ENCODE assay signal across 9 cellular contexts in genomic region chr6:125952764-125953501, GRCh38. TPM values are rescaled to one million over a fixed set of nuclear protein-coding genes. Genes with fewer than 3 reads are reported as not detected.
DNase-seq lines count a peak whose midpoint lies in the region; ATAC-seq and TF ChIP-seq lines count a peak whose summit lies in the region.
"Had no signal": no experiment of that assay in that cellular context is flagged by ENCODE, and none has a peak within 500 bp of the region (broad histone marks: within the 10 kb centered on the region; RNA-seq: fewer than 3 reads in every experiment).

No MANE protein-coding gene starts in this region.

- H3K27me3 ChIP-seq in AG04450 (ENCODE audit: control insufficient read depth, insufficient read depth, low read length): no peaks in the 10 kb centered on the region
- no peaks in the 10 kb centered on the region for H3K27me3 ChIP-seq in stomach
- H3K27me3 ChIP-seq in vagina: no peaks in the 10 kb centered on the region
- H3K27me3 ChIP-seq: SJSA1 had no signal

- H3K27ac Mint-ChIP-seq in natural killer cell: no peak overlapping the region

- H3K4me1 ChIP-seq in stomach (peaks cover 4 to 16% (median 9%) of the 10 kb centered on the region in 4 donors), vagina (peaks cover 13% of the 10 kb centered on the region)

- H3K4me3 ChIP-seq in AG04450 (ENCODE audit: low read depth, low read length): no peak overlapping the region
- no peak overlapping the region for H3K4me3 ChIP-seq in fibroblast of villous mesenchyme (ENCODE audit: low read depth, low read length)
- H3K4me3 ChIP-seq in stomach: no peak overlapping the region
- no peak overlapping the region for H3K4me3 ChIP-seq in vagina
- H3K4me3 ChIP-seq: SJSA1 had no signal

- POLR2A ChIA-PET in AG04450 (lab: Yijun Ruan, JAX): no interaction called here

- no peaks in the 10 kb centered on the region for H3K9me3 Mint-ChIP-seq in natural killer cell

- H3K9me3 ChIP-seq in AG04450 (ENCODE audit: control insufficient read depth, insufficient read depth, low read length) (peaks cover 8% of the 10 kb centered on the region; the same call in 1 of the 2 replicates), stomach (no peaks in the 10 kb centered on the region), vagina (no peaks in the 10 kb centered on the region)
- H3K9me3 ChIP-seq: SJSA1 had no signal

- no peaks in the 10 kb centered on the region for H3K4me1 Mint-ChIP-seq in natural killer cell

- TF ChIP-seq POLR2A in stomach (IDR thresholded peaks at IDR 0.05): no peak
- TF ChIP-seq POLR2A in vagina (IDR thresholded peaks at IDR 0.05): no peak

- TF ChIP-seq EP300 in stomach (IDR thresholded peaks at IDR 0.05): no peak

- no peak for DNase-seq in AG04450 (ENCODE audit: low read depth, low spot score)
- peak; percentile 28 for DNase-seq in GM20000 (ENCODE audit: low spot score)
- peak; percentile 10 for DNase-seq in RPMI8226
- DNase-seq in fibroblast of villous mesenchyme (ENCODE audit: low read depth): peak; percentile 40
- no peak for DNase-seq in natural killer cell
- DNase-seq in stomach: no peak
- DNase-seq in vagina (ENCODE audit: extremely low spot score in 2 of 2): no peak
- DNase-seq in T-helper 9 cell: no peak

- H3K36me3 ChIP-seq in stomach: no peaks in the 10 kb centered on the region
- H3K36me3 ChIP-seq in vagina: no peaks in the 10 kb centered on the region

- intact Hi-C loops in natural killer cell (cut with micrococcal nuclease): no loop called here
- intact Hi-C loops in stomach (cut with DNase I; ENCODE audit: low total_unique reads): no loop called here
- intact Hi-C loops in vagina (cut with DNase I): no loop called here

- H3K36me3 Mint-ChIP-seq in natural killer cell: no peaks in the 10 kb centered on the region

- CTCF ChIA-PET in AG04450 (lab: Charles Lee): interaction anchor here (0.5 to 11.8 kb wide), 10 partner anchors 9 to 791 kb away, joined by 3 to 196 read pairs (median 4); partner anchors contain the start of gene NCOA7

- ATAC-seq in natural killer cell: no peak

- H3K27ac ChIP-seq in AG04450 (ENCODE audit: low read depth, low read length): no peak overlapping the region
- H3K27ac ChIP-seq in stomach: no peak overlapping the region
- no peak overlapping the region for H3K27ac ChIP-seq in vagina
- H3K27ac ChIP-seq: SJSA1 had no signal

- TF ChIP-seq CTCF in AG04450 (IDR thresholded peaks at IDR 0.05; ENCODE audit: low read depth, low read length) (peak; percentile 46), GM20000 (IDR thresholded peaks at IDR 0.05; ENCODE audit: extremely low read depth, missing control alignments) (peak; percentile 13), fibroblast of villous mesenchyme (IDR thresholded peaks at IDR 0.05; ENCODE audit: insufficient read depth, low read depth, low read length) (peak; percentile 52), natural killer cell (IDR thresholded peaks at IDR 0.05) (no peak), stomach (IDR thresholded peaks at IDR 0.05) (peak in 1 of 7 experiments; percentile 7), vagina (IDR thresholded peaks at IDR 0.05) (no peak)

- whole genome bisulfite sequencing in stomach, 5 donors: 85 to 94% (median 91%) methylated on average over 7 of the region's 7 CpGs

- peaks cover 0 to 3% of the 10 kb centered on the region in 2 donors for H3K27me3 Mint-ChIP-seq in natural killer cell (ENCODE audit: low read depth in 2 of 2)

- no peak overlapping the region for H3K4me3 Mint-ChIP-seq in natural killer cell

RNA-seq across cellular contexts. Expression of gene HINT3, which starts 3.6 kb away (rescaled TPM):
- polyA plus RNA-seq in AG04450 (2011; rRNA removed) (4.0 and 4.5 TPM in 2 replicates), stomach (10 to 100 TPM in 2 of 3 donors, 1 to 10 TPM in 1; 9.3 to 28.9 (median 17.6) TPM)
- polyA minus RNA-seq in AG04450 (2011; rRNA and poly(A)+ RNA removed): 1.6 and 2.4 TPM in 2 replicates
- total RNA-seq in fibroblast of villous mesenchyme (14.5 and 23.3 TPM in 2 replicates), natural killer cell (10 to 100 TPM in 2 of 3 donors, 1 to 10 TPM in 1; 9.7 to 10.5 (median 10.3) TPM), stomach (10 to 100 TPM in 4 of 5 donors, 1 to 10 TPM in 1; 9.9 to 36.0 (median 24.3) TPM), vagina (18.4 TPM)

RNA-seq across cellular contexts. Expression of gene TRMT11, which starts 33.4 kb away (rescaled TPM):
- 18.5 and 27.3 TPM in 2 replicates for polyA plus RNA-seq in AG04450 (2011; rRNA removed)
- polyA minus RNA-seq in AG04450 (2011; rRNA and poly(A)+ RNA removed): 19.1 and 23.6 TPM in 2 replicates
- total RNA-seq in fibroblast of villous mesenchyme: 29.6 and 49.2 TPM in 2 replicates
- total RNA-seq in natural killer cell: 10 to 100 TPM; 12.2 to 16.6 (median 12.7) TPM
- total RNA-seq in stomach: 100 to 1,000 TPM in 1 of 5 donors, 10 to 100 TPM in 4; 49.7 to 124 (median 52.5) TPM
- polyA plus RNA-seq in stomach: 10 to 100 TPM in 1 of 3 donors, 1 to 10 TPM in 2; 7.0 to 10.2 (median 9.3) TPM
- total RNA-seq in vagina: 28.0 TPM

Comparison
In these comparisons a context has a peak if more than half of its experiments do, and no peak if none do; other contexts are left out.
1. DNase-seq: peak in GM20000 (single experiment), RPMI8226 (single experiment) and fibroblast of villous mesenchyme (single experiment); none in AG04450 (single experiment), natural killer cell (single experiment), stomach (single experiment), vagina (0 of 2) and T-helper 9 cell (single experiment).
2. CTCF ChIP-seq: peak in AG04450 (single experiment), GM20000 (single experiment) and fibroblast of villous mesenchyme (single experiment); none in natural killer cell (single experiment) and vagina (0 of 3).